1 cellular context compared by ENCODE assay signal in genomic region chr22:19607198-19608113, GRCh38.
TF ChIP-seq lines count a peak whose summit lies in the region.

No MANE protein-coding gene starts in this region.

TF ChIP-seq in K562, 482 proteins besides CTCF, POLR2A, EP300 and RAD21 (continued from another document and continues in another):
- TF ChIP-seq HES1 (IDR thresholded peaks at IDR 0.05; ENCODE audit: low read depth) = no peak
- TF ChIP-seq HNRNPUL1 (IDR thresholded peaks at IDR 0.05; ENCODE audit: low read length) = no peak
- no peak for TF ChIP-seq THRB (CRISPR knock-in tag; conservative IDR thresholded peaks at IDR 0.05)
- TF ChIP-seq KDM4B (IDR thresholded peaks at IDR 0.05; ENCODE audit: borderline replicate concordance in 2 of 2, low read depth in 1 of 2) = no peak
- no peak for TF ChIP-seq NR0B1 (IDR thresholded peaks at IDR 0.05; ENCODE audit: partially characterized antibody)
- 0 out of 2 replicates have a peak, but pooled peaks have one; percentile 29 for TF ChIP-seq ZNF277 (CRISPR knock-in tag; IDR thresholded peaks at IDR 0.05; ENCODE audit: borderline replicate concordance)
- no peak for TF ChIP-seq YBX1 (IDR thresholded peaks at IDR 0.05)
- no peak for TF ChIP-seq POLR3A (IDR thresholded peaks at IDR 0.05; ENCODE audit: borderline replicate concordance, extremely low read depth, insufficient read depth, insufficient read length)
- no peak for TF ChIP-seq DMBX1 (CRISPR knock-in tag; IDR thresholded peaks at IDR 0.05; ENCODE audit: borderline replicate concordance)
- no peak for TF ChIP-seq PCBP1 (IDR thresholded peaks at IDR 0.05; ENCODE audit: low read depth, low read length, poor library complexity, severe bottlenecking)
- TF ChIP-seq PREB (CRISPR knock-in tag; IDR thresholded peaks at IDR 0.05) = no peak
- TF ChIP-seq CXXC5 (CRISPR knock-in tag; IDR thresholded peaks at IDR 0.05) = no peak
- no peak for TF ChIP-seq HINFP (tag; conservative IDR thresholded peaks at IDR 0.05; ENCODE audit: low read depth)
- TF ChIP-seq BMI1 (IDR thresholded peaks at IDR 0.05; ENCODE audit: low read length) = no peak
- no peak for TF ChIP-seq CHD7 (IDR thresholded peaks at IDR 0.05; ENCODE audit: low read depth, low read length)
- TF ChIP-seq CHD1 (IDR thresholded peaks at IDR 0.05; ENCODE audit: low read length) = no peak
- TF ChIP-seq GATA2 (CRISPR knock-in tag; IDR thresholded peaks at IDR 0.05) = peak; percentile 66; the same call in 1 of the 2 replicates
- TF ChIP-seq TAL1 (IDR thresholded peaks at IDR 0.05) = no peak
- TF ChIP-seq SIX5 (IDR thresholded peaks at IDR 0.05; ENCODE audit: borderline replicate concordance in 1 of 2, insufficient read depth in 1 of 2, low read depth in 1 of 2, low read length in 2 of 2) = 0 out of 4 replicates have a peak, but pooled peaks of 1 of the 2 experiments have one; percentile 3
- TF ChIP-seq IRF9 (tag; IDR thresholded peaks at IDR 0.05) = no peak
- no peak for TF ChIP-seq CHD2 (IDR thresholded peaks at IDR 0.05; ENCODE audit: low read depth, low read length)
- no peak for TF ChIP-seq ZNF507 (tag; conservative IDR thresholded peaks at IDR 0.05)
- peak in 1 of 2 experiments; percentile 51; a peak in 1 of 4 replicates for TF ChIP-seq FOXA3 (CRISPR knock-in tag; conservative IDR thresholded peaks at IDR 0.05 in 1 of 2, IDR thresholded peaks at IDR 0.05 in 1 of 2)
- no peak for TF ChIP-seq KDM2B (CRISPR knock-in tag; IDR thresholded peaks at IDR 0.05)
- TF ChIP-seq SMARCA4 (IDR thresholded peaks at IDR 0.05) = no peak
- TF ChIP-seq FOXO4 (CRISPR knock-in tag; IDR thresholded peaks at IDR 0.05) = no peak
- no peak for TF ChIP-seq FOXM1 (IDR thresholded peaks at IDR 0.05; ENCODE audit: low read depth)
- TF ChIP-seq FOXM1 (CRISPR knock-in tag; IDR thresholded peaks at IDR 0.05; ENCODE audit: low read depth) = 0 out of 2 replicates have a peak, but pooled peaks have one; percentile 69
- TF ChIP-seq MAZ (CRISPR knock-in tag; conservative IDR thresholded peaks at IDR 0.05 in 1 of 2, IDR thresholded peaks at IDR 0.05 in 1 of 2) = no peak
- TF ChIP-seq FOXP4 (CRISPR knock-in tag; IDR thresholded peaks at IDR 0.05; ENCODE audit: borderline replicate concordance) = no peak
